In genomic region chr5:72328172-72328571, GRCh38 we compare ENCODE assay signal across 10 cellular contexts. TPM values are rescaled to one million over a fixed set of nuclear protein-coding genes. Genes with fewer than 3 reads are reported as not detected.
DNase-seq lines count a peak whose midpoint lies in the region; ATAC-seq, FAIRE-seq and TF ChIP-seq lines count a peak whose summit lies in the region.
"Had no signal": no experiment of that assay in that cellular context is flagged by ENCODE, and none has a peak within 500 bp of the region (broad histone marks: within the 10 kb centered on the region; RNA-seq: fewer than 3 reads in every experiment).

No MANE protein-coding gene starts in this region.

- H3K4me3 ChIP-seq in MG63 (no peak overlapping the region), astrocyte (ENCODE audit: insufficient read depth, low read depth, low read length) (no peak overlapping the region)
- H3K4me3 ChIP-seq: gastroesophageal sphincter, SK-N-MC had no signal

- no peaks in the 10 kb centered on the region for H4K20me1 ChIP-seq in astrocyte (ENCODE audit: insufficient read depth, low read length)

- peak; percentile 96 for DNase-seq in MG63
- peak; percentile 66 for DNase-seq in astrocyte (ENCODE audit: low read depth)
- peak in 45 of 51 donors; percentile 1 to 86 (median 52) for DNase-seq in hypothalamus (lab: John Stamatoyannopoulos, UW)
- no peak for DNase-seq in middle frontal gyrus (ENCODE audit: extremely low spot score, low spot score)
- DNase-seq in chondrocyte (ENCODE audit: low spot score), result no peak
- no peak for DNase-seq in Calu3

- H3K27me3 ChIP-seq in MG63, result no peaks in the 10 kb centered on the region
- H3K27me3 ChIP-seq in astrocyte (ENCODE audit: insufficient read depth, low read length), result no peaks in the 10 kb centered on the region
- H3K27me3 ChIP-seq: gastroesophageal sphincter had no signal

- no peak overlapping the region for H3K27ac Mint-ChIP-seq in astrocyte (ENCODE audit: unreplicated experiment)
- no peak overlapping the region for H3K27ac Mint-ChIP-seq in chondrocyte (ENCODE audit: unreplicated experiment)
- no peak overlapping the region for H3K27ac Mint-ChIP-seq in Calu3 (ENCODE audit: unreplicated experiment)

- H3K9ac ChIP-seq in astrocyte (ENCODE audit: low read length), result no peak overlapping the region

- H3K27me3 Mint-ChIP-seq in astrocyte (ENCODE audit: low read depth, unreplicated experiment), result no peaks in the 10 kb centered on the region
- no peaks in the 10 kb centered on the region for H3K27me3 Mint-ChIP-seq in chondrocyte (ENCODE audit: low read depth)
- no peaks in the 10 kb centered on the region for H3K27me3 Mint-ChIP-seq in Calu3 (ENCODE audit: unreplicated experiment)

- H3K4me1 Mint-ChIP-seq in astrocyte (ENCODE audit: low read depth, unreplicated experiment) (peaks cover 9% of the 10 kb centered on the region), chondrocyte (ENCODE audit: low read depth) (peaks cover 13% of the 10 kb centered on the region), Calu3 (ENCODE audit: low read depth, unreplicated experiment) (peaks cover 16% of the 10 kb centered on the region)

- no peak overlapping the region for H3K4me2 ChIP-seq in astrocyte (ENCODE audit: low read length)

- H3K36me3 ChIP-seq in MG63, result peaks cover 35% of the 10 kb centered on the region
- H3K36me3 ChIP-seq in astrocyte (ENCODE audit: insufficient read depth, low read length), result peaks cover 5% of the 10 kb centered on the region

- no TSS peak for BruUV-seq in Calu3 (replicated peaks; lab: Mats Ljungman, UMichigan)

- H3K27ac ChIP-seq in C4-2B (no peak overlapping the region), astrocyte (ENCODE audit: low read depth, low read length) (no peak overlapping the region)
- H3K27ac ChIP-seq: gastroesophageal sphincter, SK-N-MC had no signal

- CTCF ChIA-PET in Calu3 (lab: Charles Lee), result no interaction called here

- H3K9me3 Mint-ChIP-seq in astrocyte (ENCODE audit: unreplicated experiment), result no peaks in the 10 kb centered on the region
- no peaks in the 10 kb centered on the region for H3K9me3 Mint-ChIP-seq in chondrocyte (ENCODE audit: low read depth)
- H3K9me3 Mint-ChIP-seq in Calu3 (ENCODE audit: low read depth, unreplicated experiment), result no peaks in the 10 kb centered on the region

- H3K4me1 ChIP-seq in astrocyte (ENCODE audit: insufficient read depth, low read length), result peaks cover 18% of the 10 kb centered on the region

- H3K36me3 Mint-ChIP-seq in astrocyte (ENCODE audit: low read depth, unreplicated experiment) (peaks cover 23% of the 10 kb centered on the region), chondrocyte (ENCODE audit: low read depth) (peaks cover 19% of the 10 kb centered on the region), Calu3 (ENCODE audit: insufficient read depth, unreplicated experiment) (peaks cover 13% of the 10 kb centered on the region)

- intact Hi-C loops in Calu3 (cut with micrococcal nuclease; ENCODE audit: unreplicated experiment), result no loop called here

- ATAC-seq in GM21576 (IDR thresholded peaks at IDR 0.05; ENCODE audit: unreplicated experiment), result no peak
- ATAC-seq: gastroesophageal sphincter had no signal

- H2AFZ ChIP-seq in astrocyte (ENCODE audit: low read depth, low read length), result no peak overlapping the region

- H3K4me3 Mint-ChIP-seq in astrocyte (ENCODE audit: unreplicated experiment) (no peak overlapping the region), chondrocyte (ENCODE audit: unreplicated experiment) (no peak overlapping the region), Calu3 (ENCODE audit: low read depth, unreplicated experiment) (no peak overlapping the region)

- TF ChIP-seq CTCF in C4-2B (conservative IDR thresholded peaks at IDR 0.05) (peak; percentile 16), astrocyte (IDR thresholded peaks at IDR 0.05; ENCODE audit: insufficient read depth, low read depth, low read length) (no peak), chondrocyte (IDR thresholded peaks at IDR 0.05) (no peak), Calu3 (IDR thresholded peaks at IDR 0.05; ENCODE audit: unreplicated experiment) (no peak)

- H3K79me2 ChIP-seq in astrocyte (ENCODE audit: insufficient read depth, low read length), result no peaks in the 10 kb centered on the region

- H3K9me3 ChIP-seq in MG63 (no peaks in the 10 kb centered on the region), astrocyte (ENCODE audit: insufficient read depth, low read depth, low read length) (no peaks in the 10 kb centered on the region)
- H3K9me3 ChIP-seq: gastroesophageal sphincter had no signal

- FAIRE-seq in astrocyte (lab: Jason Lieb, UNC), result no peak

RNA-seq across cellular contexts. Expression of gene PTCD2, which starts 8.0 kb away (rescaled TPM):
- total RNA-seq in MG63 (2014; rRNA removed; shearing (Covaris generic); ENCODE audit: low replicate concordance), result 16.4 and 27.6 TPM in 2 replicates
- 11.4 and 13.5 TPM in 2 replicates for total RNA-seq in astrocyte
- total RNA-seq in chondrocyte, result 8.5 to 14.5 TPM (median 8.8 TPM) in 3 replicates
- total RNA-seq in Calu3 (2022), result 14.3 and 16.2 TPM in 2 replicates

RNA-seq across cellular contexts. Expression of gene MRPS27, which starts 8.1 kb away (rescaled TPM):
- 102 and 121 TPM in 2 replicates for total RNA-seq in MG63 (2014; rRNA removed; shearing (Covaris generic); ENCODE audit: low replicate concordance)
- total RNA-seq in astrocyte, result 37.0 and 43.6 TPM in 2 replicates
- total RNA-seq in chondrocyte, result 26.0 to 38.0 TPM (median 33.3 TPM) in 3 replicates
- total RNA-seq in Calu3 (2022), result 57.7 and 61.2 TPM in 2 replicates

Comparison
In these comparisons a context has a peak if more than half of its experiments do, and no peak if none do; other contexts are left out.
1. DNase-seq: peak in MG63 (single experiment), astrocyte (single experiment) and hypothalamus (45 of 51); none in middle frontal gyrus (single experiment), chondrocyte (single experiment) and Calu3 (single experiment).